1 cellular context compared by ENCODE assay signal in the genomic region with DNA sequence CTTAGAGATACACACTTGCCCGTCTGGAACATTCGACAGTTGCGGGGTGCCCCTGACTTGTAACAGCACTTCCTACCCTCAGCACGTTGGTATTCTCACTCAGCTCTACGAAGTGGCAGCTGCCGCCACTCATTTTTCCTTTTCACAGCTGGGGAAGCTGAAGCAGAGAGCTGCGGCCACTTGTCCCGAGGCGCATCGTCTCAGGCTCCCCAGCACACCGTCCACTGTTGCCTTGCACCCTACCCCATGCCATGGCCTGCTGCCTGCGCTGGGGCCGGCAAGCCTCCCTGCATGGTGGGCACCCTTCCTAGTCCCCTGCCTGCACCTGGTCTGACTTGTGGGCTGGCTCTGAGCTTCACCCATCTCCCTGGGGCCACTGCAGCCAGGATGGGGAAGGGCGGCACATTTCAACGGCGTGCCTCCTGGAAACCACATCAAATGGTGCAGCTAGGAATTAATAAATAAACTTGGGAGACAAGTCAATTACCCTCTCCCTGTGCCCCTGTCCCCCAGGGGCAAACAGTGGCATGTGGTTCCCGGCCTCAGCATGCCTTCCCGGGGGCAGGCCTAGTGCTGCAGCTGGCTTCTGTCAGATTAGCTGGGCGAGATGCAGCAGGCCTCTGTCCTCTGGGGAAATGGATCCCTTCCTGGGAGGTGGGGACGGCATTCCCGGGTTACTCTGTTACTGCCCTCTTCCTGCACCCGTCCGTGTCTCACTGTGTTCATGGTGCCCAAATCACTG.
TF ChIP-seq lines count a peak whose summit lies in the region.

No MANE protein-coding gene starts in this region.

TF ChIP-seq in IMR-90, 13 proteins besides CTCF, POLR2A, EP300 and RAD21:
- TF ChIP-seq, protein P1, sequence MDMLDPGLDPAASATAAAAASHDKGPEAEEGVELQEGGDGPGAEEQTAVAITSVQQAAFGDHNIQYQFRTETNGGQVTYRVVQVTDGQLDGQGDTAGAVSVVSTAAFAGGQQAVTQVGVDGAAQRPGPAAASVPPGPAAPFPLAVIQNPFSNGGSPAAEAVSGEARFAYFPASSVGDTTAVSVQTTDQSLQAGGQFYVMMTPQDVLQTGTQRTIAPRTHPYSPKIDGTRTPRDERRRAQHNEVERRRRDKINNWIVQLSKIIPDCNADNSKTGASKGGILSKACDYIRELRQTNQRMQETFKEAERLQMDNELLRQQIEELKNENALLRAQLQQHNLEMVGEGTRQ (IDR thresholded peaks at IDR 0.05; ENCODE audit: low read depth, low read length), result no peak
- TF ChIP-seq RCOR1 (IDR thresholded peaks at IDR 0.05; ENCODE audit: insufficient replicate concordance, low read length) (no peak), NFE2L2 (IDR thresholded peaks at IDR 0.05; ENCODE audit: low read depth, low read length) (no peak), CHD1 (IDR thresholded peaks at IDR 0.05; ENCODE audit: low read depth, low read length) (no peak), MAFK (IDR thresholded peaks at IDR 0.05; ENCODE audit: low read depth, low read length) (no peak)
